23 cellular contexts compared by ENCODE assay signal in the genomic region with DNA sequence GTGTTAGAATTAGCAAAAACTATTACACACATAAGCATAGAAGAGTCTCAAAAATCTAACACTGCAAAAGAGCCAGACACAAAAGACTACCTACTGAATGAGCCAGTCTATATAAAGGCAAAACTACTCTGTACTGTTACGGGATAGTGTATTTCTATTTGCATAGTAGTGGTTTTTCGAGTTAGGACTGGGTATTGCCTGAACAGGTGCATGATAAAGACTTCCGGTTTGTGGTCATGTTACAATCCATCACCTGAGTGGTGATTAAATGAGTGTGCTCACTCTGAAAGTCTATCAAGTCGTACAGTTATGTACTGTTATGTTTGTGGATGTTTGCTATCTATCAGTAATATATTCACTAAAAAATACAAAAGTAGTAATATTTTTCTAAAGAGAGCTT.
"Had no signal": no experiment of that assay in that cellular context is flagged by ENCODE, and none has a peak within 500 bp of the region (broad histone marks: within the 10 kb centered on the region; RNA-seq: fewer than 3 reads in every experiment).

No MANE protein-coding gene starts in this region.

- H3K27me3 Mint-ChIP-seq: activated B cell treated with CpG ODN at 0.5 μM for 24 hours; activated CD8-positive, alpha-beta T cell treated with anti-CD3 and anti-CD28 coated beads for 36 hours; naive B cell had no signal

- DNase-seq: activated B cell treated with CpG ODN at 0.5 μM for 24 hours; activated CD4-positive, alpha-beta T cell treated with anti-CD3 and anti-CD28 coated beads for 48 hours; activated CD8-positive, alpha-beta T cell treated with anti-CD3 and anti-CD28 coated beads for 36 hours; activated effector memory CD4-positive, alpha-beta T cell treated with anti-CD3 and anti-CD28 coated beads, Interleukin-2, amount 50 U/mL, for 16 hours; activated T-cell treated with anti-CD3 and anti-CD28 coated beads, Interleukin-2, amount 50 U/mL, for 4 hours; caudate nucleus; colonic mucosa; esophagus squamous epithelium; glutamatergic neuron; hypothalamus; kidney; left ventricle myocardium inferior; naive B cell; psoas muscle; right lobe of liver; stimulated activated CD4-positive, alpha-beta T cell treated with anti-CD3 and anti-CD28 coated beads, Interleukin-4, amount 100 ng/mL, for 4 hours; stimulated activated CD8-positive, alpha-beta memory T cell treated with anti-CD3 and anti-CD28 coated beads, Interleukin-4, amount 100 ng/mL, for 48 hours; stimulated activated naive CD4-positive, alpha-beta T cell treated with Interleukin-2 at 50 U/mL for 16 hours; transverse colon had no signal

- H3K36me3 Mint-ChIP-seq: naive B cell, neural progenitor cell had no signal

- H3K27ac Mint-ChIP-seq: activated B cell treated with CpG ODN at 0.5 μM for 24 hours; activated CD8-positive, alpha-beta T cell treated with anti-CD3 and anti-CD28 coated beads for 36 hours; activated naive CD4-positive, alpha-beta T cell treated with anti-CD3 and anti-CD28 coated beads, Interleukin-2, amount 50 U/mL, for 72 hours; naive B cell; neural progenitor cell had no signal

- ATAC-seq: activated CD8-positive, alpha-beta T cell treated with anti-CD3 and anti-CD28 coated beads for 36 hours; activated naive CD4-positive, alpha-beta T cell treated with anti-CD3 and anti-CD28 coated beads, Interleukin-2, amount 50 U/mL, for 72 hours; activated T-cell treated with anti-CD3 and anti-CD28 coated beads, Interleukin-2, amount 50 U/mL, for 4 hours; psoas muscle; right lobe of liver had no signal

- H3K4me3 ChIP-seq: colonic mucosa, esophagus squamous epithelium, left ventricle myocardium inferior, neural progenitor cell, psoas muscle, right lobe of liver, smooth muscle cell, transverse colon, vagina had no signal

- H3K4me3 Mint-ChIP-seq: activated B cell treated with CpG ODN at 0.5 μM for 24 hours; activated CD8-positive, alpha-beta T cell treated with anti-CD3 and anti-CD28 coated beads for 36 hours; activated T-cell treated with anti-CD3 and anti-CD28 coated beads, Interleukin-2, amount 50 U/mL, for 4 hours; naive B cell; neural progenitor cell had no signal

- H3K4me1 Mint-ChIP-seq: activated B cell treated with CpG ODN at 0.5 μM for 24 hours, naive B cell, neural progenitor cell had no signal

- H3K9me3 Mint-ChIP-seq: neural progenitor cell had no signal
